Comparison of ENCODE assay signal across 28 cellular contexts in genomic region chr3:148175215-148175614, GRCh38.
DNase-seq lines count a peak whose midpoint lies in the region; ATAC-seq and TF ChIP-seq lines count a peak whose summit lies in the region.
"Had no signal": no experiment of that assay in that cellular context is flagged by ENCODE, and none has a peak within 500 bp of the region (broad histone marks: within the 10 kb centered on the region; RNA-seq: fewer than 3 reads in every experiment).

No MANE protein-coding gene starts in this region.

- H3K27me3 ChIP-seq in WERI-Rb-1 (ENCODE audit: insufficient read depth, low read depth, severe bottlenecking): no peaks in the 10 kb centered on the region
- H3K27me3 ChIP-seq: cardiac muscle cell, esophagus squamous epithelium, heart left ventricle, uterus had no signal

- H3K36me3 ChIP-seq in WERI-Rb-1: no peaks in the 10 kb centered on the region
- H3K36me3 ChIP-seq: cardiac muscle cell, esophagus squamous epithelium, heart left ventricle, uterus had no signal

- no peak overlapping the region for H3K27ac Mint-ChIP-seq in progenitor cell of endocrine pancreas
- H3K27ac Mint-ChIP-seq: activated CD4-positive, alpha-beta T cell treated with anti-CD3 and anti-CD28 coated beads for 36 hours; CD14-positive monocyte; naive B cell; stimulated activated effector memory CD8-positive, alpha-beta T cell treated with anti-CD3 and anti-CD28 coated beads, Interleukin-12 subunit alpha, Interleukin-12 subunit beta, amount 100 ng/mL, for 72 hours had no signal

- H3K4me3 ChIP-seq in AG09309 (ENCODE audit: control insufficient read depth, low read depth, low read length) (no peak overlapping the region), astrocyte of the spinal cord (ENCODE audit: low read depth, low read length) (no peak overlapping the region), fibroblast of villous mesenchyme (ENCODE audit: low read depth, low read length) (no peak overlapping the region), WERI-Rb-1 (ENCODE audit: low read depth, low read length) (no peak overlapping the region)
- H3K4me3 ChIP-seq: cardiac muscle cell, esophagus squamous epithelium, heart left ventricle, smooth muscle cell, uterus had no signal

- no peaks in the 10 kb centered on the region for H3K36me3 Mint-ChIP-seq in progenitor cell of endocrine pancreas (ENCODE audit: insufficient read depth)
- H3K36me3 Mint-ChIP-seq: CD14-positive monocyte; naive B cell; stimulated activated effector memory CD8-positive, alpha-beta T cell treated with anti-CD3 and anti-CD28 coated beads, Interleukin-12 subunit alpha, Interleukin-12 subunit beta, amount 100 ng/mL, for 72 hours had no signal

- ATAC-seq in HG02759 (IDR thresholded peaks at IDR 0.05; ENCODE audit: unreplicated experiment): no peak
- ATAC-seq: activated CD4-positive, alpha-beta T cell treated with anti-CD3 and anti-CD28 coated beads for 36 hours; heart left ventricle; PC-3; stimulated activated effector memory CD8-positive, alpha-beta T cell treated with anti-CD3 and anti-CD28 coated beads, Interleukin-12 subunit alpha, Interleukin-12 subunit beta, amount 100 ng/mL, for 72 hours had no signal

- no peaks in the 10 kb centered on the region for H3K9me3 Mint-ChIP-seq in progenitor cell of endocrine pancreas (ENCODE audit: low read depth)
- H3K9me3 Mint-ChIP-seq: naive B cell had no signal

- H3K27ac ChIP-seq in WERI-Rb-1: no peak overlapping the region
- H3K27ac ChIP-seq: cardiac muscle cell, esophagus squamous epithelium, heart left ventricle, uterus had no signal

- TF ChIP-seq CTCF in AG09309 (IDR thresholded peaks at IDR 0.05; ENCODE audit: control insufficient read depth, insufficient read depth, low read depth, low read length, missing control alignments) (no peak), astrocyte of the spinal cord (IDR thresholded peaks at IDR 0.05; ENCODE audit: low read depth, low read length) (no peak), fibroblast of villous mesenchyme (IDR thresholded peaks at IDR 0.05; ENCODE audit: insufficient read depth, low read depth, low read length) (no peak), progenitor cell of endocrine pancreas (IDR thresholded peaks at IDR 0.05; ENCODE audit: unreplicated experiment) (no peak), WERI-Rb-1 (IDR thresholded peaks at IDR 0.05; ENCODE audit: low read depth, low read length) (no peak)

- H3K4me3 Mint-ChIP-seq in progenitor cell of endocrine pancreas (ENCODE audit: low read depth): no peak overlapping the region
- H3K4me3 Mint-ChIP-seq: activated CD4-positive, alpha-beta T cell treated with anti-CD3 and anti-CD28 coated beads for 36 hours; CD14-positive monocyte; naive B cell; stimulated activated effector memory CD8-positive, alpha-beta T cell treated with anti-CD3 and anti-CD28 coated beads, Interleukin-12 subunit alpha, Interleukin-12 subunit beta, amount 100 ng/mL, for 72 hours had no signal

- no peaks in the 10 kb centered on the region for H3K9me3 ChIP-seq in WERI-Rb-1 (ENCODE audit: severe bottlenecking)
- H3K9me3 ChIP-seq: esophagus squamous epithelium, uterus had no signal

- in situ Hi-C loops in astrocyte of the spinal cord (cut with HindIII; ENCODE audit: low sequenced_read_pairs): no loop called here

- H3K27me3 Mint-ChIP-seq in progenitor cell of endocrine pancreas: no peaks in the 10 kb centered on the region
- H3K27me3 Mint-ChIP-seq: activated CD4-positive, alpha-beta T cell treated with anti-CD3 and anti-CD28 coated beads for 36 hours; naive B cell had no signal

- DNase-seq in AG09309 (ENCODE audit: low read depth): peak; percentile 31
- peak; percentile 58 for DNase-seq in LHCN-M2 (ENCODE audit: low read depth)
- peak; percentile 67 for DNase-seq in astrocyte of the spinal cord (ENCODE audit: low read depth, low spot score)
- peak; percentile 2 for DNase-seq in fibroblast of villous mesenchyme (ENCODE audit: low read depth)
- no peak for DNase-seq in progenitor cell of endocrine pancreas (ENCODE audit: low spot score, unreplicated experiment)
- no peak for DNase-seq in WERI-Rb-1
- no peak for DNase-seq in Kasumi-1 (lab: John Stamatoyannopoulos, UW)
- DNase-seq: activated CD4-positive, alpha-beta T cell treated with anti-CD3 and anti-CD28 coated beads for 36 hours; activated CD8-positive, alpha-beta memory T cell treated with anti-CD3 and anti-CD28 coated beads for 24 hours; activated gamma-delta T cell; activated T-cell treated with anti-CD3 and anti-CD28 coated beads, Interleukin-2, amount 50 U/mL, for 1 hour; cortex of kidney; esophagus squamous epithelium; heart left ventricle; KBM-7; mesendoderm; naive B cell; NCI-H1436 treated with DMSO at 0.1 percent for 48 hours; NCI-H2171; NCI-H524; PC-3; Right ventricle myocardium superior; uterus had no signal

- H3K4me1 Mint-ChIP-seq in progenitor cell of endocrine pancreas (ENCODE audit: low read depth): peaks cover 5% of the 10 kb centered on the region
- H3K4me1 Mint-ChIP-seq: activated CD4-positive, alpha-beta T cell treated with anti-CD3 and anti-CD28 coated beads for 36 hours; CD14-positive monocyte; naive B cell; stimulated activated effector memory CD8-positive, alpha-beta T cell treated with anti-CD3 and anti-CD28 coated beads, Interleukin-12 subunit alpha, Interleukin-12 subunit beta, amount 100 ng/mL, for 72 hours had no signal

Comparison
In these comparisons a context has a peak if more than half of its experiments do, and no peak if none do; other contexts are left out.
1. DNase-seq: peak in AG09309 (single experiment), LHCN-M2 (single experiment), astrocyte of the spinal cord (single experiment) and fibroblast of villous mesenchyme (single experiment); none in progenitor cell of endocrine pancreas (single experiment), WERI-Rb-1 (single experiment) and Kasumi-1 (0 of 2).